ENCODE assay signal across 8 cellular contexts in genomic region chr2:25521665-25522387, GRCh38.
DNase-seq lines count a peak whose midpoint lies in the region; ATAC-seq and TF ChIP-seq lines count a peak whose summit lies in the region.

No MANE protein-coding gene starts in this region.

- H3K27me3 ChIP-seq in MM.1S (replicated peaks; ENCODE audit: insufficient read depth, low read length) (no peaks in the 10 kb centered on the region), RWPE2 (ENCODE audit: insufficient read depth, poor library complexity, severe bottlenecking) (no peaks in the 10 kb centered on the region), right lobe of liver (no peaks in the 10 kb centered on the region)

- H3K4me1 ChIP-seq in MM.1S (ENCODE audit: low read length) (peaks cover 9% of the 10 kb centered on the region; the same call in 1 of the 2 replicates), RWPE2 (ENCODE audit: insufficient read depth, poor library complexity, severe bottlenecking) (peaks cover 4% of the 10 kb centered on the region), right lobe of liver (peaks cover 0 to 2% (median 0%) of the 10 kb centered on the region in 4 donors)

- H3K4me2 ChIP-seq in MM.1S (ENCODE audit: low read depth, low read length): peak overlapping the region; percentile 53

- intact Hi-C loops in right lobe of liver (cut with DNase I): no loop called here

- DNase-seq in activated CD4-positive, alpha-beta T cell treated with anti-CD3 and anti-CD28 coated beads for 4 hours: peak; percentile 29 to 49
- no peak for DNase-seq in activated CD4-positive, alpha-beta T cell treated with anti-CD3 and anti-CD28 coated beads, Interleukin-2, amount 50 U/mL, for 1 hour
- DNase-seq in MM.1S: peak; percentile 90
- DNase-seq in RWPE2 (ENCODE audit: low spot score): no peak
- peak; percentile 83 for DNase-seq in cerebellar cortex (ENCODE audit: low spot score)
- no peak for DNase-seq in right lobe of liver
- peak; percentile 61 for DNase-seq in stromal cell of bone marrow (ENCODE audit: low read depth)

- H3K9me3 ChIP-seq in MM.1S (replicated peaks; ENCODE audit: insufficient read depth, low read length) (no peaks in the 10 kb centered on the region), RWPE2 (ENCODE audit: severe bottlenecking) (no peaks in the 10 kb centered on the region), right lobe of liver (no peaks in the 10 kb centered on the region)

- WGBS in right lobe of liver (ENCODE audit: insufficient coverage, low coverage, low lambda C conversion rate, missing lambda C conversion rate): 40% methylated on average over 10 of the region's 10 CpGs

- no peaks in the 10 kb centered on the region for H3K9me2 ChIP-seq in MM.1S (replicated peaks; ENCODE audit: insufficient read depth, low read length)

- no peaks in the 10 kb centered on the region for H4K20me1 ChIP-seq in MM.1S (ENCODE audit: insufficient read depth, low read length)

- no peaks in the 10 kb centered on the region for H3F3A ChIP-seq in MM.1S (ENCODE audit: insufficient read depth, low read length)

- H3K27ac ChIP-seq in MM.1S (ENCODE audit: low read length): no peak overlapping the region
- H3K27ac ChIP-seq in RWPE2 (ENCODE audit: poor library complexity, severe bottlenecking): no peak overlapping the region
- peak overlapping the region in 1 of 3 donors; percentile 22 for H3K27ac ChIP-seq in right lobe of liver

- ATAC-seq in GM21737 (IDR thresholded peaks at IDR 0.05; ENCODE audit: unreplicated experiment) (peak; percentile 77), RWPE2 (ENCODE audit: low read depth) (peak; percentile 77), right lobe of liver (peak; percentile 92 to 98 (median 95))

- H3K36me3 ChIP-seq in MM.1S (replicated peaks; ENCODE audit: insufficient read depth, low read length) (no peaks in the 10 kb centered on the region), RWPE2 (ENCODE audit: low read depth) (no peaks in the 10 kb centered on the region), right lobe of liver (no peaks in the 10 kb centered on the region)

- no peak for TF ChIP-seq POLR2A in right lobe of liver (IDR thresholded peaks at IDR 0.05)

- peak; percentile 82 for TF ChIP-seq CTCF in MM.1S (IDR thresholded peaks at IDR 0.05; ENCODE audit: low read length)
- peak; percentile 91 for TF ChIP-seq CTCF in RWPE2 (IDR thresholded peaks at IDR 0.05; ENCODE audit: poor library complexity, severe bottlenecking)
- peak; percentile 77 to 92 (median 80) for TF ChIP-seq CTCF in right lobe of liver (IDR thresholded peaks at IDR 0.05)

- H3K4me3 ChIP-seq in MM.1S (ENCODE audit: low read length) (peak overlapping the region; percentile 48), RWPE2 (ENCODE audit: severe bottlenecking) (no peak overlapping the region), right lobe of liver (peak overlapping the region; percentile 17 to 44 (median 19))

- H3K79me2 ChIP-seq in MM.1S (ENCODE audit: low read length): no peaks in the 10 kb centered on the region

- peak overlapping the region; percentile 58 for H2AFZ ChIP-seq in MM.1S (ENCODE audit: low read length)

- 0 out of 2 replicates have a peak overlapping the region, but pooled peaks have one; percentile 7 for H3K9ac ChIP-seq in MM.1S (ENCODE audit: low read length)

Comparison
In these comparisons a context has a peak if more than half of its experiments do, and no peak if none do; other contexts are left out.
1. DNase-seq: peak in activated CD4-positive, alpha-beta T cell treated with anti-CD3 and anti-CD28 coated beads for 4 hours (2 of 2), MM.1S (single experiment), cerebellar cortex (single experiment) and stromal cell of bone marrow (single experiment); none in activated CD4-positive, alpha-beta T cell treated with anti-CD3 and anti-CD28 coated beads, Interleukin-2, amount 50 U/mL, for 1 hour (single experiment), RWPE2 (single experiment) and right lobe of liver (0 of 3).
2. Peak in every context shown above with its lines, with median percentiles within 50 percentile points of each other: ATAC-seq and CTCF ChIP-seq.